ENCODE assay signal across 15 cellular contexts in genomic region chr12:89831696-89832095, GRCh38.
DNase-seq lines count a peak whose midpoint lies in the region; ATAC-seq and TF ChIP-seq lines count a peak whose summit lies in the region.
"Had no signal": no experiment of that assay in that cellular context is flagged by ENCODE, and none has a peak within 500 bp of the region (broad histone marks: within the 10 kb centered on the region; RNA-seq: fewer than 3 reads in every experiment).

No MANE protein-coding gene starts in this region.

- no peak for DNase-seq in HEK293T (ENCODE audit: extremely low spot score)
- peak; percentile 11 for DNase-seq in adipocyte (ENCODE audit: low read depth)
- peak; percentile 68 for DNase-seq in kidney tubule cell (ENCODE audit: low spot score)
- peak; percentile 84 for DNase-seq in renal cortical epithelial cell (ENCODE audit: low read depth)
- DNase-seq in NCI-H1417 treated with DMSO at 0.1 percent for 48 hours (lab: John Stamatoyannopoulos, UW), result no peak
- DNase-seq in stimulated activated CD4-positive, alpha-beta T cell treated with anti-CD3 and anti-CD28 coated beads, Interleukin-4, amount 100 ng/mL, for 1 hour, result no peak
- DNase-seq: AML-193; Caco-2; CD4-positive, alpha-beta T cell; DMS153; DMS79; GDM1; H9 had no signal

- POLR2A ChIA-PET in HEK293T (lab: Yijun Ruan, JAX), result no interaction called here

- CTCF ChIA-PET in HEK293T (lab: Yijun Ruan, JAX), result no interaction called here

- no peak overlapping the region for H3K4me3 ChIP-seq in adipocyte (ENCODE audit: low read length)
- H3K4me3 ChIP-seq: A549 had no signal

- H3K4me1 ChIP-seq in adipocyte (ENCODE audit: control insufficient read depth, insufficient read depth, low read length), result peaks cover 6% of the 10 kb centered on the region

- no peak overlapping the region for H3K9ac ChIP-seq in adipocyte (ENCODE audit: low read length)

- no peaks in the 10 kb centered on the region for H3K9me3 ChIP-seq in adipocyte (ENCODE audit: control insufficient read depth, low read length)
- H3K9me3 ChIP-seq: A549, Caco-2 had no signal

- H3K36me3 ChIP-seq in adipocyte (ENCODE audit: control insufficient read depth, insufficient read depth, low read length, severe bottlenecking), result no peaks in the 10 kb centered on the region

- ATAC-seq in HG02759 (IDR thresholded peaks at IDR 0.05; ENCODE audit: unreplicated experiment), result no peak
- ATAC-seq: A549 had no signal

- no peaks in the 10 kb centered on the region for H3K27me3 ChIP-seq in adipocyte (replicated peaks; ENCODE audit: control insufficient read depth, insufficient read depth, low read length)

TF ChIP-seq in HEK293T, 16 proteins besides CTCF, POLR2A, EP300 and RAD21:
- TF ChIP-seq PKNOX1 (IDR thresholded peaks at IDR 0.05) (peak; percentile 9; the same call in 1 of the 2 replicates), SP1 (IDR thresholded peaks at IDR 0.05) (no peak)

Comparison
In these comparisons a context has a peak if more than half of its experiments do, and no peak if none do; other contexts are left out.
1. DNase-seq: peak in adipocyte (single experiment), kidney tubule cell (single experiment) and renal cortical epithelial cell (single experiment); none in HEK293T (single experiment), NCI-H1417 treated with DMSO at 0.1 percent for 48 hours (single experiment) and stimulated activated CD4-positive, alpha-beta T cell treated with anti-CD3 and anti-CD28 coated beads, Interleukin-4, amount 100 ng/mL, for 1 hour (single experiment).